12 cellular contexts compared by ENCODE assay signal in genomic region chr12:7337790-7338189, GRCh38. TPM values are rescaled to one million over a fixed set of nuclear protein-coding genes. Genes with fewer than 3 reads are reported as not detected.
"Had no signal": no experiment of that assay in that cellular context is flagged by ENCODE, and none has a peak within 500 bp of the region (broad histone marks: within the 10 kb centered on the region; RNA-seq: fewer than 3 reads in every experiment).

No MANE protein-coding gene starts in this region.

RNA-seq across cellular contexts. Expression of gene ACSM4, which starts 33.9 kb away (rescaled TPM):
- total RNA-seq: OCI-LY7, PC-3, PC-9, Peyer's patch, Right ventricle myocardium inferior, Right ventricle myocardium superior, RPMI7951, SJCRH30, SJSA1, SK-MEL-5, T-cell had no signal
- polyA plus RNA-seq: SK-N-SH had no signal
